ENCODE assay signal across 8 cellular contexts in genomic region chr1:229430761-229431269, GRCh38. TPM values are rescaled to one million over a fixed set of nuclear protein-coding genes. Genes with fewer than 3 reads are reported as not detected.
DNase-seq lines count a peak whose midpoint lies in the region; ATAC-seq and TF ChIP-seq lines count a peak whose summit lies in the region.

No MANE protein-coding gene starts in this region.

- H2AFZ ChIP-seq in smooth muscle cell (ENCODE audit: low read depth): no peak overlapping the region

- peaks cover 5% of the 10 kb centered on the region for H3K4me1 ChIP-seq in smooth muscle cell (ENCODE audit: low read depth)

- H3K9me3 Mint-ChIP-seq in central memory CD8-positive, alpha-beta T cell: no peaks in the 10 kb centered on the region
- no peaks in the 10 kb centered on the region for H3K9me3 Mint-ChIP-seq in type B pancreatic cell

- no peak for DNase-seq in AG09309 (ENCODE audit: low read depth)
- peak; percentile 60 for DNase-seq in OCI-M1 (lab: John Stamatoyannopoulos, UW)
- no peak for DNase-seq in central memory CD8-positive, alpha-beta T cell (ENCODE audit: low spot score in 2 of 2)
- peak; percentile 37 to 55 for DNase-seq in lung microvascular endothelial cell (ENCODE audit: low read depth in 2 of 2)
- DNase-seq in type B pancreatic cell (ENCODE audit: extremely low spot score, unreplicated experiment): no peak
- DNase-seq in inferior parietal cortex (ENCODE audit: extremely low spot score): no peak
- DNase-seq in smooth muscle cell (lab: John Stamatoyannopoulos, UW; ENCODE audit: unreplicated experiment): no peak

- no peak overlapping the region for H3K27ac Mint-ChIP-seq in central memory CD8-positive, alpha-beta T cell (ENCODE audit: low read depth)
- H3K27ac Mint-ChIP-seq in type B pancreatic cell: peak overlapping the region; percentile 3

- peaks cover 87% of the 10 kb centered on the region for H3K27me3 Mint-ChIP-seq in central memory CD8-positive, alpha-beta T cell
- H3K27me3 Mint-ChIP-seq in type B pancreatic cell: peaks cover 78% of the 10 kb centered on the region

- no peak overlapping the region for H3K27ac ChIP-seq in smooth muscle cell (ENCODE audit: low read depth)

- no peaks in the 10 kb centered on the region for H3K9me3 ChIP-seq in smooth muscle cell (replicated peaks; ENCODE audit: low read depth)

- H3K79me2 ChIP-seq in smooth muscle cell (ENCODE audit: low read depth): no peaks in the 10 kb centered on the region

- no peaks in the 10 kb centered on the region for H3K36me3 ChIP-seq in smooth muscle cell (ENCODE audit: low read depth)

- peaks cover 31% of the 10 kb centered on the region for H3K27me3 ChIP-seq in smooth muscle cell (ENCODE audit: low read depth)

- H3F3A ChIP-seq in smooth muscle cell (ENCODE audit: low read depth): no peaks in the 10 kb centered on the region

- H3K4me2 ChIP-seq in smooth muscle cell: no peak overlapping the region

- no peak for ATAC-seq in central memory CD8-positive, alpha-beta T cell (replicated peaks; ENCODE audit: extremely low read depth, poor library complexity, severe bottlenecking)
- no peak for ATAC-seq in HG03460 (IDR thresholded peaks at IDR 0.05; ENCODE audit: unreplicated experiment)

- 26% methylated on average over 16 of the region's 16 CpGs for WGBS in smooth muscle cell (ENCODE audit: low lambda C conversion rate)

- peaks cover 18% of the 10 kb centered on the region for H3K4me1 Mint-ChIP-seq in central memory CD8-positive, alpha-beta T cell
- peaks cover 9% of the 10 kb centered on the region for H3K4me1 Mint-ChIP-seq in type B pancreatic cell (ENCODE audit: unreplicated experiment)

- peak; percentile 2 for TF ChIP-seq CTCF in AG09309 (IDR thresholded peaks at IDR 0.05; ENCODE audit: control insufficient read depth, insufficient read depth, low read depth, low read length, missing control alignments)
- TF ChIP-seq CTCF in type B pancreatic cell (conservative IDR thresholded peaks at IDR 0.05): no peak
- TF ChIP-seq CTCF in smooth muscle cell (IDR thresholded peaks at IDR 0.05; ENCODE audit: borderline replicate concordance, insufficient read depth, poor library complexity, severe bottlenecking): no peak

- H3K4me3 ChIP-seq in AG09309 (ENCODE audit: control insufficient read depth, low read depth, low read length) (no peak overlapping the region), smooth muscle cell (no peak overlapping the region)

- H3K9ac ChIP-seq in smooth muscle cell (ENCODE audit: low read depth): no peak overlapping the region

- peak overlapping the region; percentile 77 for H3K4me3 Mint-ChIP-seq in central memory CD8-positive, alpha-beta T cell
- H3K4me3 Mint-ChIP-seq in type B pancreatic cell: peak overlapping the region; percentile 47

- H4K20me1 ChIP-seq in smooth muscle cell (ENCODE audit: low read depth): no peaks in the 10 kb centered on the region

- peaks cover 1% of the 10 kb centered on the region for H3K36me3 Mint-ChIP-seq in central memory CD8-positive, alpha-beta T cell (ENCODE audit: insufficient read depth)
- no peaks in the 10 kb centered on the region for H3K36me3 Mint-ChIP-seq in type B pancreatic cell

RNA-seq across cellular contexts. Expression of gene ACTA1, which starts 3.1 kb away (rescaled TPM):
- total RNA-seq in lung microvascular endothelial cell (not detected in 2 replicates), type B pancreatic cell (ENCODE audit: low replicate concordance) (0.55 and 1.9 TPM in 2 replicates), smooth muscle cell (5.1 and 5.6 TPM in 2 replicates)
- 3.7 and 28.1 TPM in 2 replicates for polyA plus RNA-seq in smooth muscle cell

Comparison
In these comparisons a context has a peak if more than half of its experiments do, and no peak if none do; other contexts are left out.
1. DNase-seq: peak in OCI-M1 (single experiment) and lung microvascular endothelial cell (2 of 2); none in AG09309 (single experiment), central memory CD8-positive, alpha-beta T cell (0 of 2), type B pancreatic cell (single experiment), inferior parietal cortex (single experiment) and smooth muscle cell (single experiment).